ENCODE assay signal across 1 cellular context in genomic region chr11:69131644-69132300, GRCh38.
TF ChIP-seq lines count a peak whose summit lies in the region.

No MANE protein-coding gene starts in this region.

TF ChIP-seq in K562, 482 proteins besides CTCF, POLR2A, EP300 and RAD21 (continued from another document):
- no peak for TF ChIP-seq THAP12 (CRISPR knock-in tag; IDR thresholded peaks at IDR 0.05)
- no peak for TF ChIP-seq CBFA2T3 (IDR thresholded peaks at IDR 0.05)
- TF ChIP-seq RCOR1 (IDR thresholded peaks at IDR 0.05; ENCODE audit: borderline replicate concordance in 1 of 2, low read depth in 2 of 2, low read length in 2 of 2): peak in 1 of 2 experiments; percentile 52; a peak in 1 of 4 replicates
- TF ChIP-seq CTBP1 (IDR thresholded peaks at IDR 0.05; ENCODE audit: borderline replicate concordance): peak; percentile 56; the same call in 1 of the 2 replicates
- no peak for TF ChIP-seq HNRNPK (IDR thresholded peaks at IDR 0.05; ENCODE audit: low read depth, low read length, poor library complexity, severe bottlenecking)
- TF ChIP-seq POLR3A (IDR thresholded peaks at IDR 0.05; ENCODE audit: borderline replicate concordance, extremely low read depth, insufficient read depth, insufficient read length): no peak
- no peak for TF ChIP-seq NCOR1 (IDR thresholded peaks at IDR 0.05)
- TF ChIP-seq FOSL1 (tag; conservative IDR thresholded peaks at IDR 0.05): no peak
- TF ChIP-seq TRIM28 (IDR thresholded peaks at IDR 0.05): no peak
- no peak for TF ChIP-seq XRCC5 (IDR thresholded peaks at IDR 0.05; ENCODE audit: low read depth, low read length)
- peak; percentile 65 for TF ChIP-seq SMC3 (conservative IDR thresholded peaks at IDR 0.05; ENCODE audit: insufficient read depth, low read depth, low read length)
- TF ChIP-seq ATF7 (IDR thresholded peaks at IDR 0.05): peak; percentile 19; the same call in 1 of the 2 replicates
- no peak for TF ChIP-seq TAL1 (IDR thresholded peaks at IDR 0.05)
- peak; percentile 32; the same call in 1 of the 2 replicates for TF ChIP-seq TFAP4 (CRISPR knock-in tag; IDR thresholded peaks at IDR 0.05; ENCODE audit: borderline replicate concordance)
- TF ChIP-seq ZNF280A (IDR thresholded peaks at IDR 0.05; ENCODE audit: low read depth, partially characterized antibody): no peak
- TF ChIP-seq HDAC3 (IDR thresholded peaks at IDR 0.05; ENCODE audit: borderline replicate concordance, partially characterized antibody): no peak
- peak; percentile 100 for TF ChIP-seq TEAD1 (CRISPR knock-in tag; IDR thresholded peaks at IDR 0.05)
- no peak for TF ChIP-seq SMAD3 (CRISPR knock-in tag; conservative IDR thresholded peaks at IDR 0.05)
- peak in 1 of 2 experiments; percentile 75; a peak in 2 of 4 replicates for TF ChIP-seq MLLT1 (IDR thresholded peaks at IDR 0.05)
- TF ChIP-seq MYC (IDR thresholded peaks at IDR 0.05; ENCODE audit: low read depth, low read length): 0 out of 2 replicates have a peak, but pooled peaks have one; percentile 43
- no peak for TF ChIP-seq MYC (CRISPR knock-in tag; IDR thresholded peaks at IDR 0.05; ENCODE audit: borderline replicate concordance, low read depth)
